ENCODE assay signal across 1 cellular context in the genomic region with DNA sequence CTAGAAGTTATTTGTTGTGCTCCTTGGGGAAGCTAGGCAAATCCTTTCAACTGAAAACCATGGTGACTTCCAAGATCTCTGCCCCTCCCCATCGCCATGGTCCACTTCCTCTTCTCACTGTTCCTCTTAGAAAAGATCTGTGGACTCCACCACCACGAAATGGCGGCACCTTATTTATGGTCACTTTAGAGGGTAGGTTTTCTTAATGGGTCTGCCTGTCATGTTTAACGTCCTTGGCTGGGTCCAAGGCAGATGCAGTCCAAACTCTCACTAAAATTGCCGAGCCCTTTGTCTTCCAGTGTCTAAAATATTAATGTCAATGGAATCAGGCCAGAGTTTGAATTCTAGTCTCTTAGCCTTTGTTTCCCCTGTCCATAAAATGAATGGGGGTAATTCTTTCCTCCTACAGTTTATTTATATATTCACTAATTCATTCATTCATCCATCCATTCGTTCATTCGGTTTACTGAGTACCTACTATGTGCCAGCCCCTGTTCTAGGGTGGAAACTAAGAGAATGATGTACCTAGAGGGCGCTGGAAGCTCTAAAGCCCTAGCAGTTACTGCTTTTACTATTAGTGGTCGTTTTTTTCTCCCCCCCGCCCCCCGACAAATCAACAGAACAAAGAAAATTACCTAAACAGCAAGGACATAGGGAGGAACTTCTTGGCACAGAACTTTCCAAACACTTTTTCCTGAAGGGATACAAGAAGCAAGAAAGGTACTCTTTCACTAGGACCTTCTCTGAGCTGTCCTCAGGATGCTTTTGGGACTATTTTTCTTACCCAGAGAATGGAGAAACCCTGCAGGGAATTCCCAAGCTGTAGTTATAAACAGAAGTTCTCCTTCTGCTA.
TF ChIP-seq lines count a peak whose summit lies in the region.

No MANE protein-coding gene starts in this region.

TF ChIP-seq in K562, 482 proteins besides CTCF, POLR2A, EP300 and RAD21 (continued from another document):
- TF ChIP-seq, protein P1, sequence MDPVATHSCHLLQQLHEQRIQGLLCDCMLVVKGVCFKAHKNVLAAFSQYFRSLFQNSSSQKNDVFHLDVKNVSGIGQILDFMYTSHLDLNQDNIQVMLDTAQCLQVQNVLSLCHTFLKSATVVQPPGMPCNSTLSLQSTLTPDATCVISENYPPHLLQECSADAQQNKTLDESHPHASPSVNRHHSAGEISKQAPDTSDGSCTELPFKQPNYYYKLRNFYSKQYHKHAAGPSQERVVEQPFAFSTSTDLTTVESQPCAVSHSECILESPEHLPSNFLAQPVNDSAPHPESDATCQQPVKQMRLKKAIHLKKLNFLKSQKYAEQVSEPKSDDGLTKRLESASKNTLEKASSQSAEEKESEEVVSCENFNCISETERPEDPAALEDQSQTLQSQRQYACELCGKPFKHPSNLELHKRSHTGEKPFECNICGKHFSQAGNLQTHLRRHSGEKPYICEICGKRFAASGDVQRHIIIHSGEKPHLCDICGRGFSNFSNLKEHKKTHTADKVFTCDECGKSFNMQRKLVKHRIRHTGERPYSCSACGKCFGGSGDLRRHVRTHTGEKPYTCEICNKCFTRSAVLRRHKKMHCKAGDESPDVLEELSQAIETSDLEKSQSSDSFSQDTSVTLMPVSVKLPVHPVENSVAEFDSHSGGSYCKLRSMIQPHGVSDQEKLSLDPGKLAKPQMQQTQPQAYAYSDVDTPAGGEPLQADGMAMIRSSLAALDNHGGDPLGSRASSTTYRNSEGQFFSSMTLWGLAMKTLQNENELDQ (CRISPR knock-in tag; IDR thresholded peaks at IDR 0.05; ENCODE audit: borderline replicate concordance) = 0 out of 2 replicates have a peak, but pooled peaks have one; percentile 28
- no peak for TF ChIP-seq ZNF23 (CRISPR knock-in tag; IDR thresholded peaks at IDR 0.05)
- TF ChIP-seq ZNF766 (CRISPR knock-in tag; conservative IDR thresholded peaks at IDR 0.05) = 0 out of 2 replicates have a peak, but pooled peaks have one; percentile 34
- TF ChIP-seq SMARCA5 (IDR thresholded peaks at IDR 0.05) = peak; percentile 45; the same call in 1 of the 2 replicates
- TF ChIP-seq TCF7L2 (IDR thresholded peaks at IDR 0.05; ENCODE audit: low read depth, low read length) = no peak
- peak in 2 of 3 experiments; percentile 55 to 88 for TF ChIP-seq YY1 (IDR thresholded peaks at IDR 0.05; ENCODE audit: borderline replicate concordance in 1 of 3, control insufficient read depth in 1 of 3, extremely low read depth in 1 of 3, insufficient read depth in 3 of 3, insufficient read length in 1 of 3, insufficient replicate concordance in 2 of 3, low read depth in 1 of 3, low read length in 2 of 3)
- no peak for TF ChIP-seq NFIC (IDR thresholded peaks at IDR 0.05)
- TF ChIP-seq TEAD4 (IDR thresholded peaks at IDR 0.05; ENCODE audit: low read length) = peak; percentile 54; the same call in 1 of the 2 replicates
- TF ChIP-seq TEAD4 (CRISPR knock-in tag; IDR thresholded peaks at IDR 0.05; ENCODE audit: borderline replicate concordance) = no peak
- no peak for TF ChIP-seq NCOA2 (IDR thresholded peaks at IDR 0.05; ENCODE audit: partially characterized antibody in 2 of 2)
- TF ChIP-seq PHF20 (IDR thresholded peaks at IDR 0.05; ENCODE audit: partially characterized antibody) = no peak
- TF ChIP-seq, protein P2, sequence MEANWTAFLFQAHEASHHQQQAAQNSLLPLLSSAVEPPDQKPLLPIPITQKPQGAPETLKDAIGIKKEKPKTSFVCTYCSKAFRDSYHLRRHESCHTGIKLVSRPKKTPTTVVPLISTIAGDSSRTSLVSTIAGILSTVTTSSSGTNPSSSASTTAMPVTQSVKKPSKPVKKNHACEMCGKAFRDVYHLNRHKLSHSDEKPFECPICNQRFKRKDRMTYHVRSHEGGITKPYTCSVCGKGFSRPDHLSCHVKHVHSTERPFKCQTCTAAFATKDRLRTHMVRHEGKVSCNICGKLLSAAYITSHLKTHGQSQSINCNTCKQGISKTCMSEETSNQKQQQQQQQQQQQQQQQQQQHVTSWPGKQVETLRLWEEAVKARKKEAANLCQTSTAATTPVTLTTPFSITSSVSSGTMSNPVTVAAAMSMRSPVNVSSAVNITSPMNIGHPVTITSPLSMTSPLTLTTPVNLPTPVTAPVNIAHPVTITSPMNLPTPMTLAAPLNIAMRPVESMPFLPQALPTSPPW (CRISPR knock-in tag; IDR thresholded peaks at IDR 0.05) = peak; percentile 71
- peak in 1 of 2 experiments; percentile 35; a peak in 2 of 4 replicates for TF ChIP-seq RCOR1 (IDR thresholded peaks at IDR 0.05; ENCODE audit: borderline replicate concordance in 1 of 2, low read depth in 2 of 2, low read length in 2 of 2)
- TF ChIP-seq KHSRP (IDR thresholded peaks at IDR 0.05) = no peak
- no peak for TF ChIP-seq ZNF217 (CRISPR knock-in tag; IDR thresholded peaks at IDR 0.05)
- TF ChIP-seq NR3C1 (CRISPR knock-in tag; IDR thresholded peaks at IDR 0.05) = no peak
- TF ChIP-seq, protein P3, sequence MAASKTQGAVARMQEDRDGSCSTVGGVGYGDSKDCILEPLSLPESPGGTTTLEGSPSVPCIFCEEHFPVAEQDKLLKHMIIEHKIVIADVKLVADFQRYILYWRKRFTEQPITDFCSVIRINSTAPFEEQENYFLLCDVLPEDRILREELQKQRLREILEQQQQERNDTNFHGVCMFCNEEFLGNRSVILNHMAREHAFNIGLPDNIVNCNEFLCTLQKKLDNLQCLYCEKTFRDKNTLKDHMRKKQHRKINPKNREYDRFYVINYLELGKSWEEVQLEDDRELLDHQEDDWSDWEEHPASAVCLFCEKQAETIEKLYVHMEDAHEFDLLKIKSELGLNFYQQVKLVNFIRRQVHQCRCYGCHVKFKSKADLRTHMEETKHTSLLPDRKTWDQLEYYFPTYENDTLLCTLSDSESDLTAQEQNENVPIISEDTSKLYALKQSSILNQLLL (CRISPR knock-in tag; IDR thresholded peaks at IDR 0.05; ENCODE audit: borderline replicate concordance) = no peak
- no peak for TF ChIP-seq RBM17 (IDR thresholded peaks at IDR 0.05; ENCODE audit: borderline replicate concordance, low read depth, low read length)
- TF ChIP-seq, protein P4, sequence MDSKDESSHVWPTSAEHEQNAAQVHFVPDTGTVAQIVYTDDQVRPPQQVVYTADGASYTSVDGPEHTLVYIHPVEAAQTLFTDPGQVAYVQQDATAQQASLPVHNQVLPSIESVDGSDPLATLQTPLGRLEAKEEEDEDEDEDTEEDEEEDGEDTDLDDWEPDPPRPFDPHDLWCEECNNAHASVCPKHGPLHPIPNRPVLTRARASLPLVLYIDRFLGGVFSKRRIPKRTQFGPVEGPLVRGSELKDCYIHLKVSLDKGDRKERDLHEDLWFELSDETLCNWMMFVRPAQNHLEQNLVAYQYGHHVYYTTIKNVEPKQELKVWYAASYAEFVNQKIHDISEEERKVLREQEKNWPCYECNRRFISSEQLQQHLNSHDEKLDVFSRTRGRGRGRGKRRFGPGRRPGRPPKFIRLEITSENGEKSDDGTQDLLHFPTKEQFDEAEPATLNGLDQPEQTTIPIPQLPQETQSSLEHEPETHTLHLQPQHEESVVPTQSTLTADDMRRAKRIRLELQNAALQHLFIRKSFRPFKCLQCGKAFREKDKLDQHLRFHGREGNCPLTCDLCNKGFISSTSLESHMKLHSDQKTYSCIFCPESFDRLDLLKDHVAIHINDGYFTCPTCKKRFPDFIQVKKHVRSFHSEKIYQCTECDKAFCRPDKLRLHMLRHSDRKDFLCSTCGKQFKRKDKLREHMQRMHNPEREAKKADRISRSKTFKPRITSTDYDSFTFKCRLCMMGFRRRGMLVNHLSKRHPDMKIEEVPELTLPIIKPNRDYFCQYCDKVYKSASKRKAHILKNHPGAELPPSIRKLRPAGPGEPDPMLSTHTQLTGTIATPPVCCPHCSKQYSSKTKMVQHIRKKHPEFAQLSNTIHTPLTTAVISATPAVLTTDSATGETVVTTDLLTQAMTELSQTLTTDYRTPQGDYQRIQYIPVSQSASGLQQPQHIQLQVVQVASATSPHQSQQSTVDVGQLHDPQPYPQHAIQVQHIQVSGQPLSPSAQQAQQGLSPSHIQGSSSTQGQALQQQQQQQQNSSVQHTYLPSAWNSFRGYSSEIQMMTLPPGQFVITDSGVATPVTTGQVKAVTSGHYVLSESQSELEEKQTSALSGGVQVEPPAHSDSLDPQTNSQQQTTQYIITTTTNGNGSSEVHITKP (IDR thresholded peaks at IDR 0.05; ENCODE audit: partially characterized antibody) = peak; percentile 11
- 0 out of 2 replicates have a peak, but pooled peaks have one; percentile 49 for TF ChIP-seq ZC3H11A (IDR thresholded peaks at IDR 0.05; ENCODE audit: low read depth, low read length)
- no peak for TF ChIP-seq KAT2B (IDR thresholded peaks at IDR 0.05; ENCODE audit: low read depth, low read length)
- peak; percentile 61 to 84; a peak in 3 of 4 replicates for TF ChIP-seq KDM1A (IDR thresholded peaks at IDR 0.05)
- TF ChIP-seq, protein P5, sequence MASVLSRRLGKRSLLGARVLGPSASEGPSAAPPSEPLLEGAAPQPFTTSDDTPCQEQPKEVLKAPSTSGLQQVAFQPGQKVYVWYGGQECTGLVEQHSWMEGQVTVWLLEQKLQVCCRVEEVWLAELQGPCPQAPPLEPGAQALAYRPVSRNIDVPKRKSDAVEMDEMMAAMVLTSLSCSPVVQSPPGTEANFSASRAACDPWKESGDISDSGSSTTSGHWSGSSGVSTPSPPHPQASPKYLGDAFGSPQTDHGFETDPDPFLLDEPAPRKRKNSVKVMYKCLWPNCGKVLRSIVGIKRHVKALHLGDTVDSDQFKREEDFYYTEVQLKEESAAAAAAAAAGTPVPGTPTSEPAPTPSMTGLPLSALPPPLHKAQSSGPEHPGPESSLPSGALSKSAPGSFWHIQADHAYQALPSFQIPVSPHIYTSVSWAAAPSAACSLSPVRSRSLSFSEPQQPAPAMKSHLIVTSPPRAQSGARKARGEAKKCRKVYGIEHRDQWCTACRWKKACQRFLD (CRISPR knock-in tag; IDR thresholded peaks at IDR 0.05) = 0 out of 2 replicates have a peak, but pooled peaks have one; percentile 68
- TF ChIP-seq POLR2AphosphoS5 (IDR thresholded peaks at IDR 0.05; ENCODE audit: control insufficient read depth, insufficient read depth, low read depth, low read length) = no peak
- TF ChIP-seq CBX8 (IDR thresholded peaks at IDR 0.05; ENCODE audit: borderline replicate concordance, extremely low read depth, low read depth, low read length, poor library complexity, severe bottlenecking) = no peak
- TF ChIP-seq, protein P6, sequence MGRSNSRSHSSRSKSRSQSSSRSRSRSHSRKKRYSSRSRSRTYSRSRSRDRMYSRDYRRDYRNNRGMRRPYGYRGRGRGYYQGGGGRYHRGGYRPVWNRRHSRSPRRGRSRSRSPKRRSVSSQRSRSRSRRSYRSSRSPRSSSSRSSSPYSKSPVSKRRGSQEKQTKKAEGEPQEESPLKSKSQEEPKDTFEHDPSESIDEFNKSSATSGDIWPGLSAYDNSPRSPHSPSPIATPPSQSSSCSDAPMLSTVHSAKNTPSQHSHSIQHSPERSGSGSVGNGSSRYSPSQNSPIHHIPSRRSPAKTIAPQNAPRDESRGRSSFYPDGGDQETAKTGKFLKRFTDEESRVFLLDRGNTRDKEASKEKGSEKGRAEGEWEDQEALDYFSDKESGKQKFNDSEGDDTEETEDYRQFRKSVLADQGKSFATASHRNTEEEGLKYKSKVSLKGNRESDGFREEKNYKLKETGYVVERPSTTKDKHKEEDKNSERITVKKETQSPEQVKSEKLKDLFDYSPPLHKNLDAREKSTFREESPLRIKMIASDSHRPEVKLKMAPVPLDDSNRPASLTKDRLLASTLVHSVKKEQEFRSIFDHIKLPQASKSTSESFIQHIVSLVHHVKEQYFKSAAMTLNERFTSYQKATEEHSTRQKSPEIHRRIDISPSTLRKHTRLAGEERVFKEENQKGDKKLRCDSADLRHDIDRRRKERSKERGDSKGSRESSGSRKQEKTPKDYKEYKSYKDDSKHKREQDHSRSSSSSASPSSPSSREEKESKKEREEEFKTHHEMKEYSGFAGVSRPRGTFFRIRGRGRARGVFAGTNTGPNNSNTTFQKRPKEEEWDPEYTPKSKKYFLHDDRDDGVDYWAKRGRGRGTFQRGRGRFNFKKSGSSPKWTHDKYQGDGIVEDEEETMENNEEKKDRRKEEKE (IDR thresholded peaks at IDR 0.05; ENCODE audit: borderline replicate concordance in 1 of 2, control insufficient read depth in 1 of 2, low read depth in 2 of 2, low read length in 1 of 2) = no peak
- no peak for TF ChIP-seq ZKSCAN8 (CRISPR knock-in tag; IDR thresholded peaks at IDR 0.05)
- no peak for TF ChIP-seq ZFPM2 (CRISPR knock-in tag; IDR thresholded peaks at IDR 0.05)
- TF ChIP-seq ZNF232 (CRISPR knock-in tag; IDR thresholded peaks at IDR 0.05) = no peak
- TF ChIP-seq, protein P7, sequence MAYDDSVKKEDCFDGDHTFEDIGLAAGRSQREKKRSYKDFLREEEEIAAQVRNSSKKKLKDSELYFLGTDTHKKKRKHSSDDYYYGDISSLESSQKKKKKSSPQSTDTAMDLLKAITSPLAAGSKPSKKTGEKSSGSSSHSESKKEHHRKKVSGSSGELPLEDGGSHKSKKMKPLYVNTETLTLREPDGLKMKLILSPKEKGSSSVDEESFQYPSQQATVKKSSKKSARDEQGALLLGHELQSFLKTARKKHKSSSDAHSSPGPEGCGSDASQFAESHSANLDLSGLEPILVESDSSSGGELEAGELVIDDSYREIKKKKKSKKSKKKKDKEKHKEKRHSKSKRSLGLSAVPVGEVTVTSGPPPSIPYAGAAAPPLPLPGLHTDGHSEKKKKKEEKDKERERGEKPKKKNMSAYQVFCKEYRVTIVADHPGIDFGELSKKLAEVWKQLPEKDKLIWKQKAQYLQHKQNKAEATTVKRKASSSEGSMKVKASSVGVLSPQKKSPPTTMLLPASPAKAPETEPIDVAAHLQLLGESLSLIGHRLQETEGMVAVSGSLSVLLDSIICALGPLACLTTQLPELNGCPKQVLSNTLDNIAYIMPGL (CRISPR knock-in tag; IDR thresholded peaks at IDR 0.05) = no peak
- TF ChIP-seq SMAD1 (IDR thresholded peaks at IDR 0.05; ENCODE audit: low read depth, low read length, partially characterized antibody) = no peak
